ENCODE assay signal across 8 cellular contexts in the genomic region with DNA sequence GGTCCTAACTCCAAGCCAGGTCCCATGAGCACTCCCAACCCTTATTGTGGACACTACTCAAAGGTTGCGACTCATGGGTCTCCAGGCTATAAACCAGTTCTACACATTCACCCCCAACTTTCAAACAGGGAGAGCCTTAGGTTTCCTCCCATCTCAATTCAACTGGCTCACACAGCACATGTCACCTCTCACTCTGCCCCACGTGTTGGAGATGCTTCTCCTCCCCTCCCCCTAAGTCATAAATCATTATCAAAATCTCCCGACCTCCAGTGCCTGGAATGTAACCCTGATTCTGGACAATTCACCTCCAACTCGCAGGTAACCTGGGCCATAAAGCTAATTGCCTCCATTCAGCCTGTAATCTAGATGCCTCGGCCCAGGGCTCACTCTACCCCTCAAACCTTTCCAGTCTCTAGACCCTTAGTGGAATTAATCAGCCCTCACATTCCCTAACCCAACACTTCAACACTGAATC. TPM values are rescaled to one million over a fixed set of nuclear protein-coding genes. Genes with fewer than 3 reads are reported as not detected.
A peak's percentile ranks its signal among the peaks of the same experiment; 100 is the strongest.
DNase-seq lines count a peak whose midpoint lies in the region; ATAC-seq, FAIRE-seq and TF ChIP-seq lines count a peak whose summit lies in the region.

No MANE protein-coding gene starts in this region.

- ATAC-seq in HG03439 (IDR thresholded peaks at IDR 0.05; ENCODE audit: unreplicated experiment) (peak; percentile 7), WTC11 (peak; percentile 9), foreskin keratinocyte (peak; percentile 22), pancreas (peak in 3 of 4 donors; percentile 5 to 29 (median 9)), GM21737 (IDR thresholded peaks at IDR 0.05; ENCODE audit: unreplicated experiment) (no peak)

- H3K36me3 ChIP-seq in pancreas: no peaks in the 10 kb centered on the region

- H3K4me3 Mint-ChIP-seq in CD14-positive monocyte (peak overlapping the region; percentile 93 to 96), WTC11 (peak overlapping the region; percentile 96)

- peak overlapping the region; percentile 64 to 82 (median 70) for H3K4me3 ChIP-seq in pancreas

- peaks cover 5% of the 10 kb centered on the region for H3K4me1 ChIP-seq in foreskin keratinocyte
- H3K4me1 ChIP-seq in pancreas: peaks cover 8 to 25% (median 20%) of the 10 kb centered on the region in 3 donors

- peak overlapping the region; percentile 61 for H3K27ac ChIP-seq in foreskin keratinocyte
- H3K27ac ChIP-seq in pancreas: peak overlapping the region; percentile 43 to 76 (median 68)

- peaks cover 0 to 2% (median 0%) of the 10 kb centered on the region in 7 donors for H3K9me3 Mint-ChIP-seq in CD14-positive monocyte
- H3K9me3 Mint-ChIP-seq in WTC11: peaks cover 5% of the 10 kb centered on the region

- WGBS in pancreas, 2 donors: 3 to 6% methylated on average over 5 of the region's 5 CpGs

- H3K9me3 ChIP-seq in pancreas: no peaks in the 10 kb centered on the region

- H3K36me3 Mint-ChIP-seq in CD14-positive monocyte (peaks cover 2 to 12% of the 10 kb centered on the region in 2 donors), WTC11 (peaks cover 13% of the 10 kb centered on the region)

- H3K27ac Mint-ChIP-seq in CD14-positive monocyte (peak overlapping the region; percentile 93 to 96 (median 95)), WTC11 (peak overlapping the region; percentile 1; the same call in 1 of the 2 replicates)

- CTCF ChIA-PET in WTC11 (lab: Charles Lee): no interaction called here

- no peak for FAIRE-seq in pancreas (lab: Jason Lieb, UNC)

- POLR2A ChIA-PET in WTC11 (lab: Charles Lee): no interaction called here

- intact Hi-C loops in CD14-positive monocyte (cut with micrococcal nuclease): loop anchor here in 1 of 2 donors (2.0 to 5.0 kb wide), 2 partner anchors 15 to 74 kb away; a partner anchor contains a TSS
- intact Hi-C loops in pancreas (cut with DNase I): no loop called here

- DNase-seq in CD14-positive monocyte (ENCODE audit: low spot score): no peak
- DNase-seq in WTC11 (ENCODE audit: low spot score): no peak
- peak; percentile 11 to 47 for DNase-seq in foreskin keratinocyte
- no peak for DNase-seq in pancreas
- DNase-seq in NCI-H187 treated with DMSO at 0.1 percent for 48 hours (lab: John Stamatoyannopoulos, UW): no peak
- DNase-seq in GDM1 (lab: John Stamatoyannopoulos, UW): no peak

- H3K27me3 ChIP-seq in foreskin keratinocyte (no peaks in the 10 kb centered on the region), pancreas (no peaks in the 10 kb centered on the region)

- H3K27me3 Mint-ChIP-seq in CD14-positive monocyte (ENCODE audit: low read depth in 3 of 3) (peaks cover 0 to 2% (median 0%) of the 10 kb centered on the region in 3 donors), WTC11 (ENCODE audit: low read depth) (peaks cover 20% of the 10 kb centered on the region)

- H3K4me1 Mint-ChIP-seq in CD14-positive monocyte (peaks cover 82% of the 10 kb centered on the region), WTC11 (peaks cover 19% of the 10 kb centered on the region)

- no peak for TF ChIP-seq CTCF in CD14-positive monocyte (IDR thresholded peaks at IDR 0.05)
- TF ChIP-seq CTCF in WTC11 (IDR thresholded peaks at IDR 0.05): no peak
- TF ChIP-seq CTCF in foreskin keratinocyte (conservative IDR thresholded peaks at IDR 0.05): no peak
- no peak for TF ChIP-seq CTCF in pancreas (IDR thresholded peaks at IDR 0.05)

TF ChIP-seq in WTC11, 78 proteins besides CTCF, POLR2A, EP300 and RAD21:
- TF ChIP-seq, protein P1, sequence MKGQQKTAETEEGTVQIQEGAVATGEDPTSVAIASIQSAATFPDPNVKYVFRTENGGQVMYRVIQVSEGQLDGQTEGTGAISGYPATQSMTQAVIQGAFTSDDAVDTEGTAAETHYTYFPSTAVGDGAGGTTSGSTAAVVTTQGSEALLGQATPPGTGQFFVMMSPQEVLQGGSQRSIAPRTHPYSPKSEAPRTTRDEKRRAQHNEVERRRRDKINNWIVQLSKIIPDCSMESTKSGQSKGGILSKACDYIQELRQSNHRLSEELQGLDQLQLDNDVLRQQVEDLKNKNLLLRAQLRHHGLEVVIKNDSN (CRISPR knock-in tag; IDR thresholded peaks at IDR 0.05): 0 out of 2 replicates have a peak, but pooled peaks have one; percentile 28
- TF ChIP-seq, protein P2, sequence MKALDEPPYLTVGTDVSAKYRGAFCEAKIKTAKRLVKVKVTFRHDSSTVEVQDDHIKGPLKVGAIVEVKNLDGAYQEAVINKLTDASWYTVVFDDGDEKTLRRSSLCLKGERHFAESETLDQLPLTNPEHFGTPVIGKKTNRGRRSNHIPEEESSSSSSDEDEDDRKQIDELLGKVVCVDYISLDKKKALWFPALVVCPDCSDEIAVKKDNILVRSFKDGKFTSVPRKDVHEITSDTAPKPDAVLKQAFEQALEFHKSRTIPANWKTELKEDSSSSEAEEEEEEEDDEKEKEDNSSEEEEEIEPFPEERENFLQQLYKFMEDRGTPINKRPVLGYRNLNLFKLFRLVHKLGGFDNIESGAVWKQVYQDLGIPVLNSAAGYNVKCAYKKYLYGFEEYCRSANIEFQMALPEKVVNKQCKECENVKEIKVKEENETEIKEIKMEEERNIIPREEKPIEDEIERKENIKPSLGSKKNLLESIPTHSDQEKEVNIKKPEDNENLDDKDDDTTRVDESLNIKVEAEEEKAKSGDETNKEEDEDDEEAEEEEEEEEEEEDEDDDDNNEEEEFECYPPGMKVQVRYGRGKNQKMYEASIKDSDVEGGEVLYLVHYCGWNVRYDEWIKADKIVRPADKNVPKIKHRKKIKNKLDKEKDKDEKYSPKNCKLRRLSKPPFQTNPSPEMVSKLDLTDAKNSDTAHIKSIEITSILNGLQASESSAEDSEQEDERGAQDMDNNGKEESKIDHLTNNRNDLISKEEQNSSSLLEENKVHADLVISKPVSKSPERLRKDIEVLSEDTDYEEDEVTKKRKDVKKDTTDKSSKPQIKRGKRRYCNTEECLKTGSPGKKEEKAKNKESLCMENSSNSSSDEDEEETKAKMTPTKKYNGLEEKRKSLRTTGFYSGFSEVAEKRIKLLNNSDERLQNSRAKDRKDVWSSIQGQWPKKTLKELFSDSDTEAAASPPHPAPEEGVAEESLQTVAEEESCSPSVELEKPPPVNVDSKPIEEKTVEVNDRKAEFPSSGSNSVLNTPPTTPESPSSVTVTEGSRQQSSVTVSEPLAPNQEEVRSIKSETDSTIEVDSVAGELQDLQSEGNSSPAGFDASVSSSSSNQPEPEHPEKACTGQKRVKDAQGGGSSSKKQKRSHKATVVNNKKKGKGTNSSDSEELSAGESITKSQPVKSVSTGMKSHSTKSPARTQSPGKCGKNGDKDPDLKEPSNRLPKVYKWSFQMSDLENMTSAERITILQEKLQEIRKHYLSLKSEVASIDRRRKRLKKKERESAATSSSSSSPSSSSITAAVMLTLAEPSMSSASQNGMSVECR (CRISPR knock-in tag; IDR thresholded peaks at IDR 0.05; ENCODE audit: borderline replicate concordance): no peak
- TF ChIP-seq ELF4 (CRISPR knock-in tag; IDR thresholded peaks at IDR 0.05; ENCODE audit: low read depth) (no peak), EMX1 (CRISPR knock-in tag; IDR thresholded peaks at IDR 0.05) (no peak), GTF2I (CRISPR knock-in tag; conservative IDR thresholded peaks at IDR 0.05) (no peak), CBFB (CRISPR knock-in tag; IDR thresholded peaks at IDR 0.05; ENCODE audit: low read depth) (no peak)
TF ChIP-seq in WTC11: peak in this region for 1.

RNA-seq across cellular contexts. Expression of a gene that starts 0.6 kb away (rescaled TPM):
- 100 to 1,000 TPM; 162 to 180 TPM for polyA plus RNA-seq in CD14-positive monocyte
- total RNA-seq in WTC11 (2021): 124 to 132 TPM (median 130 TPM) in 3 replicates
- 177 and 204 TPM in 2 replicates for total RNA-seq in foreskin keratinocyte
- 159 and 195 TPM in 2 replicates for polyA plus RNA-seq in foreskin keratinocyte
- total RNA-seq in pancreas: 10 to 100 TPM; 42.6 to 78.7 (median 61.4) TPM
- 10 to 100 TPM; 40.5 to 64.4 TPM for polyA plus RNA-seq in pancreas

RNA-seq across cellular contexts. Expression of a gene that starts 44.9 kb away (rescaled TPM):
- polyA plus RNA-seq in CD14-positive monocyte (under 1 TPM in 1 of 2 donors, not detected in 1; 0.89 TPM), foreskin keratinocyte (3.1 and 3.4 TPM in 2 replicates), pancreas (1 to 10 TPM; 2.4 to 5.0 TPM)
- total RNA-seq in WTC11 (2021) (0.89 to 1.7 TPM (median 1.1 TPM) in 3 replicates), foreskin keratinocyte (2.4 and 4.8 TPM in 2 replicates), pancreas (1 to 10 TPM; 1.2 to 3.8 (median 2.1) TPM)

Comparison
In these comparisons a context has a peak if more than half of its experiments do, and no peak if none do; other contexts are left out.
1. DNase-seq: peak in foreskin keratinocyte (2 of 2); none in CD14-positive monocyte (single experiment), WTC11 (single experiment), pancreas (0 of 6), NCI-H187 treated with DMSO at 0.1 percent for 48 hours (single experiment) and GDM1 (single experiment).